Comparison of ENCODE assay signal across 15 cellular contexts in genomic region chr2:241798081-241798630, GRCh38. TPM values are rescaled to one million over a fixed set of nuclear protein-coding genes. Genes with fewer than 3 reads are reported as not detected.
DNase-seq lines count a peak whose midpoint lies in the region; ATAC-seq, FAIRE-seq and TF ChIP-seq lines count a peak whose summit lies in the region.
"Had no signal": no experiment of that assay in that cellular context is flagged by ENCODE, and none has a peak within 500 bp of the region (broad histone marks: within the 10 kb centered on the region; RNA-seq: fewer than 3 reads in every experiment).

No MANE protein-coding gene starts in this region.

- TF ChIP-seq POLR2A in HepG2 (IDR thresholded peaks at IDR 0.05; ENCODE audit: insufficient read depth in 1 of 2, low read depth in 2 of 2, low read length in 2 of 2) (no peak), right lobe of liver (IDR thresholded peaks at IDR 0.05) (no peak)

- peaks cover 4% of the 10 kb centered on the region for H3K9me3 Mint-ChIP-seq in activated T-helper 2 cell treated with anti-CD3 and anti-CD28 coated beads, Interferon-gamma antibody, Interleukin-2, Interleukin-4, amounts not matched to agents 10 μg/mL and 5 μg/mL and 100 μg/mL, durations not matched to agents 14 hours and 24 hours and 36 hours

- H3K27ac Mint-ChIP-seq in activated T-helper 2 cell treated with anti-CD3 and anti-CD28 coated beads, Interferon-gamma antibody, Interleukin-2, Interleukin-4, amounts not matched to agents 10 μg/mL and 5 μg/mL and 100 μg/mL, durations not matched to agents 14 hours and 24 hours and 36 hours, result no peak overlapping the region
- H3K27ac Mint-ChIP-seq: CD14-positive monocyte had no signal

- H3K27me3 Mint-ChIP-seq in activated T-helper 2 cell treated with anti-CD3 and anti-CD28 coated beads, Interferon-gamma antibody, Interleukin-2, Interleukin-4, amounts not matched to agents 10 μg/mL and 5 μg/mL and 100 μg/mL, durations not matched to agents 14 hours and 24 hours and 36 hours (ENCODE audit: low read depth), result no peaks in the 10 kb centered on the region

- no peaks in the 10 kb centered on the region for H3K79me2 ChIP-seq in HepG2 (ENCODE audit: insufficient read depth, low read length)

- TF ChIP-seq EP300 in HepG2 (IDR thresholded peaks at IDR 0.05; ENCODE audit: low read depth in 2 of 2, low read length in 2 of 2) (no peak), HepG2 (CRISPR knock-in tag; IDR thresholded peaks at IDR 0.05; ENCODE audit: borderline replicate concordance) (no peak)

- H3K4me1 ChIP-seq in HepG2 (ENCODE audit: insufficient read depth, low read length) (peaks cover 24% of the 10 kb centered on the region), right lobe of liver (no peaks in the 10 kb centered on the region)
- H3K4me1 ChIP-seq: prostate gland had no signal

- TF ChIP-seq RAD21 in HepG2 (CRISPR knock-in tag; IDR thresholded peaks at IDR 0.05), result no peak

- no peaks in the 10 kb centered on the region for H3K4me1 Mint-ChIP-seq in activated T-helper 2 cell treated with anti-CD3 and anti-CD28 coated beads, Interferon-gamma antibody, Interleukin-2, Interleukin-4, amounts not matched to agents 10 μg/mL and 5 μg/mL and 100 μg/mL, durations not matched to agents 14 hours and 24 hours and 36 hours (ENCODE audit: low read depth)
- H3K4me1 Mint-ChIP-seq: CD14-positive monocyte had no signal

- ATAC-seq in HepG2, result no peak
- ATAC-seq in right lobe of liver, result no peak
- ATAC-seq in left colon, result peak; percentile 37
- no peak for ATAC-seq in HG02981 (IDR thresholded peaks at IDR 0.05; ENCODE audit: unreplicated experiment)

- WGBS in HepG2 (ENCODE audit: low lambda C conversion rate), result 95% methylated on average over 14 of the region's 14 CpGs
- no CpG with 5 or more reads among the region's 14 CpGs for WGBS in right lobe of liver (ENCODE audit: insufficient coverage, low coverage, low lambda C conversion rate, missing lambda C conversion rate)

- CTCF ChIA-PET in HepG2 (lab: Yijun Ruan, JAX; ENCODE audit: low intra/inter-chr PET ratio, low total read pairs), result no interaction called here

- H3K4me2 ChIP-seq in HepG2 (ENCODE audit: low read depth, low read length), result peak overlapping the region; percentile 69

- H3K9me3 ChIP-seq in HepG2 (ENCODE audit: low read length), result no peaks in the 10 kb centered on the region
- no peaks in the 10 kb centered on the region for H3K9me3 ChIP-seq in right lobe of liver
- H3K9me3 ChIP-seq: prostate gland had no signal

- FAIRE-seq in HepG2 (lab: Jason Lieb, UNC), result no peak
- FAIRE-seq: astrocyte had no signal

- in situ Hi-C loops in HepG2 (cut with HindIII; ENCODE audit: extremely low pct_ligation_motif_present, low pct_unique_long_range_greater_than_20kb), result no loop called here

- no peak overlapping the region for H3K9ac ChIP-seq in HepG2 (ENCODE audit: insufficient read depth, low read depth, low read length)

- POLR2A ChIA-PET in HepG2 (lab: Yijun Ruan, JAX), result interaction anchor here (1.4 to 2.2 kb wide), 3 partner anchors 24 to 95 kb away, joined by 3 to 8 read pairs (median 8); no protein-coding TSS in a partner anchor

- no peaks in the 10 kb centered on the region for H3K36me3 Mint-ChIP-seq in activated T-helper 2 cell treated with anti-CD3 and anti-CD28 coated beads, Interferon-gamma antibody, Interleukin-2, Interleukin-4, amounts not matched to agents 10 μg/mL and 5 μg/mL and 100 μg/mL, durations not matched to agents 14 hours and 24 hours and 36 hours (ENCODE audit: low read depth)
- H3K36me3 Mint-ChIP-seq: CD14-positive monocyte had no signal

- DNase-seq in HepG2 (ENCODE audit: low spot score) (no peak), right lobe of liver (no peak), NCI-H69 (lab: John Stamatoyannopoulos, UW) (peak; percentile 2), left colon (peak; percentile 71 to 79)
- DNase-seq in activated T-helper 2 cell treated with anti-CD3 and anti-CD28 coated beads, Interferon-gamma antibody, Interleukin-2, Interleukin-4, amounts not matched to agents 10 μg/mL and 5 μg/mL and 100 μg/mL, durations not matched to agents 14 hours and 24 hours and 36 hours (ENCODE audit: low spot score), result no peak
- DNase-seq in stimulated activated CD4-positive, alpha-beta T cell treated with anti-CD3 and anti-CD28 coated beads, Interleukin-1b, Interleukin-23, amount 100 ng/mL, for 48 hours, result no peak
- DNase-seq: NCI-H146, NCI-H774, SHP77 treated with DMSO at 0.1 percent for 48 hours had no signal

- no peak for TF ChIP-seq CTCF in HepG2 (CRISPR knock-in tag; IDR thresholded peaks at IDR 0.05)
- no peak for TF ChIP-seq CTCF in right lobe of liver (IDR thresholded peaks at IDR 0.05)

- H3K27me3 ChIP-seq in HepG2 (ENCODE audit: control insufficient read depth in 1 of 2, insufficient read depth in 2 of 2, low read length in 2 of 2), result no peaks in the 10 kb centered on the region; a peak in 1 of 5 replicates
- no peaks in the 10 kb centered on the region for H3K27me3 ChIP-seq in right lobe of liver

- no TSS peak for BruUV-seq in HepG2 (replicated peaks; lab: Mats Ljungman, UMichigan)

- no peak overlapping the region for H3K27ac ChIP-seq in HepG2 (ENCODE audit: extremely low read length, insufficient read depth, low read length)
- no peak overlapping the region for H3K27ac ChIP-seq in right lobe of liver
- H3K27ac ChIP-seq: dorsolateral prefrontal cortex, prostate gland had no signal

- H3K4me3 ChIP-seq in HepG2 (replicated peaks in 1 of 3; ENCODE audit: insufficient read depth in 1 of 3, low read depth in 2 of 3, low read length in 3 of 3) (peak overlapping the region in 1 of 3 experiments; percentile 68; a peak in 1 of 6 replicates), right lobe of liver (no peak overlapping the region)
- H3K4me3 ChIP-seq: dorsolateral prefrontal cortex, prostate gland had no signal

- intact Hi-C loops in HepG2 (cut with micrococcal nuclease; ENCODE audit: unreplicated experiment), result no loop called here
- intact Hi-C loops in right lobe of liver (cut with DNase I), result no loop called here
- intact Hi-C loops in left colon (cut with DNase I, micrococcal nuclease), result no loop called here
- intact Hi-C loops in activated T-helper 2 cell treated with anti-CD3 and anti-CD28 coated beads, Interferon-gamma antibody, Interleukin-2, Interleukin-4, amounts not matched to agents 10 μg/mL and 5 μg/mL and 100 μg/mL, durations not matched to agents 14 hours and 24 hours and 36 hours (cut with micrococcal nuclease), result no loop called here

- H2AFZ ChIP-seq in HepG2 (ENCODE audit: low read length), result no peak overlapping the region

- H4K20me1 ChIP-seq in HepG2 (ENCODE audit: insufficient read depth, low read length), result no peaks in the 10 kb centered on the region

- H3K36me3 ChIP-seq in HepG2 (replicated peaks in 1 of 2; ENCODE audit: control insufficient read depth in 1 of 2, insufficient read depth in 2 of 2, low read length in 2 of 2), result no peaks in the 10 kb centered on the region
- H3K36me3 ChIP-seq in right lobe of liver, result no peaks in the 10 kb centered on the region
- H3K36me3 ChIP-seq: prostate gland had no signal

- H3K4me3 Mint-ChIP-seq in activated T-helper 2 cell treated with anti-CD3 and anti-CD28 coated beads, Interferon-gamma antibody, Interleukin-2, Interleukin-4, amounts not matched to agents 10 μg/mL and 5 μg/mL and 100 μg/mL, durations not matched to agents 14 hours and 24 hours and 36 hours (ENCODE audit: low read depth), result no peak overlapping the region
- H3K4me3 Mint-ChIP-seq: CD14-positive monocyte had no signal

RNA-seq across cellular contexts. Expression of gene NEU4, which starts 10.8 kb away (rescaled TPM):
- total RNA-seq in HepG2 (2016; rRNA removed; fragmentation: Illumina TruSeq; extraction: Trizol), result 104 and 107 TPM in 2 replicates
- total RNA-seq in HepG2 (2016; cell fraction: cytosol; rRNA removed; fragmentation: Illumina TruSeq; extraction: Trizol; ENCODE audit: low read depth), result 27.0 and 30.1 TPM in 2 replicates
- 108 and 118 TPM in 2 replicates for total RNA-seq in HepG2 (2016; cell fraction: insoluble cytoplasmic fraction; rRNA removed; fragmentation: Illumina TruSeq; extraction: Trizol)
- 67.8 and 70.6 TPM in 2 replicates for total RNA-seq in HepG2 (2016; cell fraction: membrane; rRNA removed; fragmentation: Illumina TruSeq; extraction: Trizol)
- total RNA-seq in HepG2 (2016; cell fraction: nucleus; rRNA removed; fragmentation: Illumina TruSeq; extraction: Trizol), result 43.9 and 53.0 TPM in 2 replicates
- 53.5 and 71.4 TPM in 2 replicates for polyA plus RNA-seq in HepG2 (2011; rRNA removed)
- polyA plus RNA-seq in HepG2 (2011; cell fraction: cytosol; rRNA removed), result 52.8 and 126 TPM in 2 replicates
- polyA plus RNA-seq in HepG2 (2011; cell fraction: nucleus; rRNA removed), result 167 and 187 TPM in 2 replicates
- 34.5 and 40.6 TPM in 2 replicates for polyA plus RNA-seq in HepG2 (2012)
- polyA plus RNA-seq in HepG2 (2016; cell fraction: cytosol; fragmentation: Illumina TruSeq; extraction: Trizol; ENCODE audit: low read depth), result 23.8 and 25.7 TPM in 2 replicates
- 96.8 and 121 TPM in 2 replicates for polyA plus RNA-seq in HepG2 (2016; cell fraction: insoluble cytoplasmic fraction; fragmentation: Illumina TruSeq; extraction: Trizol; ENCODE audit: low read depth)
- polyA plus RNA-seq in HepG2 (2016; cell fraction: membrane; fragmentation: Illumina TruSeq; extraction: Trizol; ENCODE audit: low read depth), result 48.5 and 51.3 TPM in 2 replicates
- polyA plus RNA-seq in HepG2 (2016; cell fraction: nucleus; fragmentation: Illumina TruSeq; extraction: Trizol; ENCODE audit: insufficient read depth, low read depth), result 84.0 and 95.2 TPM in 2 replicates
- polyA minus RNA-seq in HepG2 (2011; rRNA and poly(A)+ RNA removed; ENCODE audit: low replicate concordance), result 114 TPM in 1 of 2 replicates, not detected in the other
- 45.5 and 50.7 TPM in 2 replicates for polyA minus RNA-seq in HepG2 (2011; cell fraction: cytosol; rRNA and poly(A)+ RNA removed)
- polyA minus RNA-seq in HepG2 (2011; cell fraction: nucleus; rRNA and poly(A)+ RNA removed), result 32.4 and 35.0 TPM in 2 replicates
- total RNA-seq in right lobe of liver, result 10 to 100 TPM; 16.8 to 87.1 (median 76.2) TPM
- total RNA-seq in left colon, result 100 to 1,000 TPM in 1 of 2 donors, 10 to 100 TPM in 1; 32.3 to 124 TPM
- total RNA-seq in activated T-helper 2 cell treated with anti-CD3 and anti-CD28 coated beads, Interferon-gamma antibody, Interleukin-2, Interleukin-4, amounts not matched to agents 10 μg/mL and 5 μg/mL and 100 μg/mL, durations not matched to agents 14 hours and 24 hours and 36 hours, result 3.2 and 3.9 TPM in 2 replicates
- total RNA-seq: fibroblast of villous mesenchyme had no signal

RNA-seq across cellular contexts. Expression of gene GAL3ST2, which starts 21.5 kb away (rescaled TPM):
- total RNA-seq in HepG2 (2016; rRNA removed; fragmentation: Illumina TruSeq; extraction: Trizol) (0.20 and 0.72 TPM in 2 replicates), right lobe of liver (under 1 TPM in 3 of 6 experiments, not detected in 3; 0.53 to 0.83 (median 0.70) TPM), left colon (10 to 100 TPM; 50.8 to 69.8 TPM)
- 0.30 TPM in 1 of 2 replicates, not detected in the other for total RNA-seq in HepG2 (2016; cell fraction: cytosol; rRNA removed; fragmentation: Illumina TruSeq; extraction: Trizol; ENCODE audit: low read depth)
- total RNA-seq in HepG2 (2016; cell fraction: insoluble cytoplasmic fraction; rRNA removed; fragmentation: Illumina TruSeq; extraction: Trizol), result 0.32 and 0.36 TPM in 2 replicates
- 0.34 and 0.52 TPM in 2 replicates for total RNA-seq in HepG2 (2016; cell fraction: membrane; rRNA removed; fragmentation: Illumina TruSeq; extraction: Trizol)
- 0.72 and 0.75 TPM in 2 replicates for total RNA-seq in HepG2 (2016; cell fraction: nucleus; rRNA removed; fragmentation: Illumina TruSeq; extraction: Trizol)
- polyA plus RNA-seq in HepG2 (2011; rRNA removed), result 0.17 and 0.30 TPM in 2 replicates
- polyA plus RNA-seq in HepG2 (2011; cell fraction: cytosol; rRNA removed), result 0.14 and 0.27 TPM in 2 replicates
- polyA plus RNA-seq in HepG2 (2011; cell fraction: nucleus; rRNA removed), result 4.0 and 5.9 TPM in 2 replicates
- polyA plus RNA-seq in HepG2 (2012), result 0.87 and 1.1 TPM in 2 replicates
- 0.07 TPM in 1 of 2 replicates, not detected in the other for polyA plus RNA-seq in HepG2 (2016; cell fraction: cytosol; fragmentation: Illumina TruSeq; extraction: Trizol; ENCODE audit: low read depth)
- 0.29 and 0.79 TPM in 2 replicates for polyA plus RNA-seq in HepG2 (2016; cell fraction: insoluble cytoplasmic fraction; fragmentation: Illumina TruSeq; extraction: Trizol; ENCODE audit: low read depth)
- polyA plus RNA-seq in HepG2 (2016; cell fraction: membrane; fragmentation: Illumina TruSeq; extraction: Trizol; ENCODE audit: low read depth), result 0.31 and 0.40 TPM in 2 replicates
- 2.5 and 3.4 TPM in 2 replicates for polyA plus RNA-seq in HepG2 (2016; cell fraction: nucleus; fragmentation: Illumina TruSeq; extraction: Trizol; ENCODE audit: insufficient read depth, low read depth)
- 2.6 TPM in 1 of 2 replicates, not detected in the other for polyA minus RNA-seq in HepG2 (2011; rRNA and poly(A)+ RNA removed; ENCODE audit: low replicate concordance)
- 1.1 and 1.4 TPM in 2 replicates for polyA minus RNA-seq in HepG2 (2011; cell fraction: cytosol; rRNA and poly(A)+ RNA removed)
- polyA minus RNA-seq in HepG2 (2011; cell fraction: nucleus; rRNA and poly(A)+ RNA removed), result 1.9 and 2.1 TPM in 2 replicates
- total RNA-seq in activated T-helper 2 cell treated with anti-CD3 and anti-CD28 coated beads, Interferon-gamma antibody, Interleukin-2, Interleukin-4, amounts not matched to agents 10 μg/mL and 5 μg/mL and 100 μg/mL, durations not matched to agents 14 hours and 24 hours and 36 hours, result 1.3 and 1.9 TPM in 2 replicates
- total RNA-seq: astrocyte had no signal
- polyA plus RNA-seq: CD14-positive monocyte had no signal

Comparison
In these comparisons a context has a peak if more than half of its experiments do, and no peak if none do; other contexts are left out.
1. DNase-seq: peak in NCI-H69 (single experiment) and left colon (2 of 2); none in HepG2 (single experiment), right lobe of liver (0 of 3), activated T-helper 2 cell treated with anti-CD3 and anti-CD28 coated beads, Interferon-gamma antibody, Interleukin-2, Interleukin-4, amounts not matched to agents 10 μg/mL and 5 μg/mL and 100 μg/mL, durations not matched to agents 14 hours and 24 hours and 36 hours (single experiment) and stimulated activated CD4-positive, alpha-beta T cell treated with anti-CD3 and anti-CD28 coated beads, Interleukin-1b, Interleukin-23, amount 100 ng/mL, for 48 hours (single experiment).
2. RNA of gene GAL3ST2, which starts 21.5 kb away (total RNA-seq): 50.8 to 69.8 TPM in left colon; 1.3 to 1.9 TPM in activated T-helper 2 cell treated with anti-CD3 and anti-CD28 coated beads, Interferon-gamma antibody, Interleukin-2, Interleukin-4, amounts not matched to agents 10 μg/mL and 5 μg/mL and 100 μg/mL, durations not matched to agents 14 hours and 24 hours and 36 hours, 0.53 to 0.83 TPM in right lobe of liver and 0.20 to 0.75 TPM in HepG2; every median in the first group is over 10 times any median in the second.